In genomic region chr22:24323233-24323632, GRCh38 we compare ENCODE assay signal across 21 cellular contexts.
"Had no signal": no experiment of that assay in that cellular context is flagged by ENCODE, and none has a peak within 500 bp of the region (broad histone marks: within the 10 kb centered on the region; RNA-seq: fewer than 3 reads in every experiment).

No MANE protein-coding gene starts in this region.

- H3K4me3 ChIP-seq: coronary artery, left lung, mucosa of descending colon, prostate gland, skin epidermis had no signal

- H3K27me3 Mint-ChIP-seq: activated CD4-positive, alpha-beta memory T cell treated with anti-CD3 and anti-CD28 coated beads, Interleukin-2, amount 10 ng/mL, durations not matched to agents 7 days and 5 days; activated CD8-positive, alpha-beta memory T cell treated with anti-CD3 and anti-CD28 coated beads, Interleukin-2, amount 10 ng/mL, durations not matched to agents 7 days and 5 days; memory B cell; naive B cell; stimulated activated naive B cell treated with anti-CD40 and anti-IgM and Interleukin-4, amounts not matched to agents 10 μg/mL and 1 μg/mL and 100 μg/mL, for 72 hours; T-cell had no signal

- DNase-seq: activated CD4-positive, alpha-beta memory T cell treated with anti-CD3 and anti-CD28 coated beads, Interleukin-2, amount 10 ng/mL, durations not matched to agents 7 days and 5 days; activated CD4-positive, alpha-beta T cell treated with anti-CD3 and anti-CD28 coated beads for 48 hours; activated CD4-positive, CD25-positive, alpha-beta regulatory T cell; activated CD8-positive, alpha-beta memory T cell treated with anti-CD3 and anti-CD28 coated beads, Interleukin-2, amount 10 ng/mL, durations not matched to agents 7 days and 5 days; aorta; brain microvascular endothelial cell; erythroblast; foreskin melanocyte; left lung; mucosa of descending colon; naive B cell; right cardiac atrium; stimulated activated CD4-positive, alpha-beta T cell treated with anti-CD3 and anti-CD28 coated beads, Interleukin-4, amount 100 ng/mL, for 4 hours; stimulated activated naive B cell treated with anti-CD40 and anti-IgM and Interleukin-4, amounts not matched to agents 10 μg/mL and 1 μg/mL and 100 μg/mL, for 72 hours; T-cell; T-helper 9 cell had no signal

- H3K27me3 ChIP-seq: brain microvascular endothelial cell, left lung had no signal

- H3K4me3 Mint-ChIP-seq: activated CD4-positive, alpha-beta memory T cell treated with anti-CD3 and anti-CD28 coated beads, Interleukin-2, amount 10 ng/mL, durations not matched to agents 7 days and 5 days; activated CD8-positive, alpha-beta memory T cell treated with anti-CD3 and anti-CD28 coated beads, Interleukin-2, amount 10 ng/mL, durations not matched to agents 7 days and 5 days; memory B cell; naive B cell; neural crest cell; stimulated activated naive B cell treated with anti-CD40 and anti-IgM and Interleukin-4, amounts not matched to agents 10 μg/mL and 1 μg/mL and 100 μg/mL, for 72 hours; T-cell had no signal

- H3K27ac Mint-ChIP-seq: activated CD4-positive, alpha-beta memory T cell treated with anti-CD3 and anti-CD28 coated beads, Interleukin-2, amount 10 ng/mL, durations not matched to agents 7 days and 5 days; activated CD8-positive, alpha-beta memory T cell treated with anti-CD3 and anti-CD28 coated beads, Interleukin-2, amount 10 ng/mL, durations not matched to agents 7 days and 5 days; naive B cell had no signal

- H3K9me3 Mint-ChIP-seq: activated CD4-positive, alpha-beta memory T cell treated with anti-CD3 and anti-CD28 coated beads, Interleukin-2, amount 10 ng/mL, durations not matched to agents 7 days and 5 days; memory B cell; naive B cell; neural crest cell; stimulated activated naive B cell treated with anti-CD40 and anti-IgM and Interleukin-4, amounts not matched to agents 10 μg/mL and 1 μg/mL and 100 μg/mL, for 72 hours; T-cell had no signal

- H3K4me1 Mint-ChIP-seq: neural crest cell had no signal

- H3K9me3 ChIP-seq: left lung, mucosa of descending colon, prostate gland had no signal

- H3K4me1 ChIP-seq: prostate gland had no signal

- ATAC-seq: activated CD8-positive, alpha-beta memory T cell treated with anti-CD3 and anti-CD28 coated beads, Interleukin-2, amount 10 ng/mL, durations not matched to agents 7 days and 5 days; left lung; mucosa of descending colon; stimulated activated naive B cell treated with anti-CD40 and anti-IgM and Interleukin-4, amounts not matched to agents 10 μg/mL and 1 μg/mL and 100 μg/mL, for 72 hours had no signal

- H3K27ac ChIP-seq: brain microvascular endothelial cell, coronary artery, left lung, prostate gland, skin epidermis had no signal
